In genomic region chr16:52309761-52310416, GRCh38 we compare ENCODE assay signal across 1 cellular context.
TF ChIP-seq lines count a peak whose summit lies in the region.

No MANE protein-coding gene starts in this region.

TF ChIP-seq in WTC11, 78 proteins besides CTCF, POLR2A, EP300 and RAD21 (continued from another document):
- TF ChIP-seq PREB (CRISPR knock-in tag; IDR thresholded peaks at IDR 0.05; ENCODE audit: borderline replicate concordance) (no peak), ZNF532 (CRISPR knock-in tag; IDR thresholded peaks at IDR 0.05; ENCODE audit: borderline replicate concordance) (no peak), USF1 (CRISPR knock-in tag; IDR thresholded peaks at IDR 0.05) (no peak), MLX (CRISPR knock-in tag; IDR thresholded peaks at IDR 0.05) (no peak), CDX4 (CRISPR knock-in tag; IDR thresholded peaks at IDR 0.05; ENCODE audit: borderline replicate concordance) (no peak), FOXJ3 (CRISPR knock-in tag; IDR thresholded peaks at IDR 0.05; ENCODE audit: borderline replicate concordance) (no peak), ATF6 (CRISPR knock-in tag; IDR thresholded peaks at IDR 0.05) (no peak), HMGA2 (CRISPR knock-in tag; IDR thresholded peaks at IDR 0.05) (no peak), ATF2 (CRISPR knock-in tag; IDR thresholded peaks at IDR 0.05; ENCODE audit: borderline replicate concordance, low read depth) (no peak), E2F4 (CRISPR knock-in tag; IDR thresholded peaks at IDR 0.05; ENCODE audit: borderline replicate concordance, low read depth) (no peak), ATF1 (CRISPR knock-in tag; IDR thresholded peaks at IDR 0.05) (no peak)
